Comparison of ENCODE assay signal across 10 cellular contexts in genomic region chr2:20666114-20666363, GRCh38. TPM values are rescaled to one million over a fixed set of nuclear protein-coding genes. Genes with fewer than 3 reads are reported as not detected.
DNase-seq lines count a peak whose midpoint lies in the region; ATAC-seq and TF ChIP-seq lines count a peak whose summit lies in the region.
"Had no signal": no experiment of that assay in that cellular context is flagged by ENCODE, and none has a peak within 500 bp of the region (broad histone marks: within the 10 kb centered on the region; RNA-seq: fewer than 3 reads in every experiment).

No MANE protein-coding gene starts in this region.

- peak overlapping the region; percentile 50 for H3K4me3 Mint-ChIP-seq in activated naive CD8-positive, alpha-beta T cell treated with anti-CD3 and anti-CD28 coated beads, Interleukin-2, amount 10 ng/mL, durations not matched to agents 7 days and 5 days

- TF ChIP-seq CTCF in cardiac muscle cell (IDR thresholded peaks at IDR 0.05; ENCODE audit: low read depth, low read length) = no peak
- TF ChIP-seq CTCF in right lobe of liver (IDR thresholded peaks at IDR 0.05) = no peak
- TF ChIP-seq CTCF in upper lobe of right lung (IDR thresholded peaks at IDR 0.05) = no peak

- H3K9me3 Mint-ChIP-seq in activated naive CD8-positive, alpha-beta T cell treated with anti-CD3 and anti-CD28 coated beads, Interleukin-2, amount 10 ng/mL, durations not matched to agents 7 days and 5 days = no peaks in the 10 kb centered on the region
- H3K9me3 Mint-ChIP-seq: activated naive CD4-positive, alpha-beta T cell treated with anti-CD3 and anti-CD28 coated beads, Interleukin-2, amount 50 U/mL, for 72 hours had no signal

- no peak for TF ChIP-seq POLR2A in right lobe of liver (IDR thresholded peaks at IDR 0.05)

- no peak overlapping the region for H3K27ac Mint-ChIP-seq in activated naive CD8-positive, alpha-beta T cell treated with anti-CD3 and anti-CD28 coated beads, Interleukin-2, amount 10 ng/mL, durations not matched to agents 7 days and 5 days
- H3K27ac Mint-ChIP-seq: activated naive CD4-positive, alpha-beta T cell treated with anti-CD3 and anti-CD28 coated beads, Interleukin-2, amount 50 U/mL, for 72 hours had no signal

- H3K36me3 Mint-ChIP-seq in activated naive CD8-positive, alpha-beta T cell treated with anti-CD3 and anti-CD28 coated beads, Interleukin-2, amount 10 ng/mL, durations not matched to agents 7 days and 5 days = no peaks in the 10 kb centered on the region

- H3K36me3 ChIP-seq in cardiac muscle cell (no peaks in the 10 kb centered on the region), right lobe of liver (peaks cover 0 to 1% (median 0%) of the 10 kb centered on the region in 4 donors), upper lobe of right lung (no peaks in the 10 kb centered on the region)

- intact Hi-C loops in left ventricle myocardium superior (cut with micrococcal nuclease) (loop anchor here (10.0 kb wide), 1 partner anchor 459 kb away; the partner anchor contains the start of gene TDRD15), right lobe of liver (cut with DNase I) (loop anchor here (10.0 kb wide), 2 partner anchors 89 to 299 kb away; no protein-coding TSS in a partner anchor), upper lobe of right lung (cut with DNase I) (no loop called here)

- H3K27me3 Mint-ChIP-seq in activated naive CD8-positive, alpha-beta T cell treated with anti-CD3 and anti-CD28 coated beads, Interleukin-2, amount 10 ng/mL, durations not matched to agents 7 days and 5 days = peaks cover 82% of the 10 kb centered on the region

- POLR2A ChIA-PET in activated naive CD8-positive, alpha-beta T cell treated with anti-CD3 and anti-CD28 coated beads, Interleukin-2, amount 10 ng/mL, durations not matched to agents 7 days and 5 days (lab: Charles Lee) = interaction anchor here (1.1 kb wide), 1 partner anchor 15 kb away, joined by 6 read pairs; the partner anchor contains the start of gene HS1BP3

- H3K4me1 Mint-ChIP-seq in activated naive CD8-positive, alpha-beta T cell treated with anti-CD3 and anti-CD28 coated beads, Interleukin-2, amount 10 ng/mL, durations not matched to agents 7 days and 5 days = peaks cover 6% of the 10 kb centered on the region

- DNase-seq in cardiac muscle cell (ENCODE audit: low read depth in 1 of 2, low spot score in 1 of 2) (no peak), left ventricle myocardium superior (no peak), right lobe of liver (no peak), upper lobe of right lung (peak; percentile 63), DMS114 treated with DMSO at 0.1 percent for 48 hours (lab: John Stamatoyannopoulos, UW; ENCODE audit: unreplicated experiment) (no peak)
- no peak for DNase-seq in activated naive CD8-positive, alpha-beta T cell treated with anti-CD3 and anti-CD28 coated beads, Interleukin-2, amount 10 ng/mL, durations not matched to agents 7 days and 5 days

- H3K9me3 ChIP-seq in cardiac muscle cell (ENCODE audit: low read depth) = no peaks in the 10 kb centered on the region
- H3K9me3 ChIP-seq in right lobe of liver = no peaks in the 10 kb centered on the region
- no peaks in the 10 kb centered on the region for H3K9me3 ChIP-seq in upper lobe of right lung

- H3K4me3 ChIP-seq in cardiac muscle cell = peak overlapping the region; percentile 55
- peak overlapping the region; percentile 53 to 61 (median 54) for H3K4me3 ChIP-seq in right lobe of liver
- H3K4me3 ChIP-seq in upper lobe of right lung = peak overlapping the region; percentile 42
- H3K4me3 ChIP-seq: K562 had no signal

- no peak for ATAC-seq in left ventricle myocardium superior
- ATAC-seq in activated naive CD8-positive, alpha-beta T cell treated with anti-CD3 and anti-CD28 coated beads, Interleukin-2, amount 10 ng/mL, durations not matched to agents 7 days and 5 days (ENCODE audit: low read depth) = no peak
- ATAC-seq in right lobe of liver = peak; percentile 19 to 44 (median 32)
- no peak for ATAC-seq in upper lobe of right lung
- no peak for ATAC-seq in GM21825 (IDR thresholded peaks at IDR 0.05; ENCODE audit: unreplicated experiment)
- no peak for ATAC-seq in HG02678 (IDR thresholded peaks at IDR 0.05; ENCODE audit: unreplicated experiment)

- H3K4me1 ChIP-seq in cardiac muscle cell (ENCODE audit: low read depth) (peaks cover 8% of the 10 kb centered on the region), right lobe of liver (peaks cover 0 to 11% (median 3%) of the 10 kb centered on the region in 4 donors), upper lobe of right lung (peaks cover 18% of the 10 kb centered on the region)

- peaks cover 97% of the 10 kb centered on the region for H3K27me3 ChIP-seq in cardiac muscle cell
- H3K27me3 ChIP-seq in right lobe of liver = no peaks in the 10 kb centered on the region
- H3K27me3 ChIP-seq in upper lobe of right lung = peaks cover 86% of the 10 kb centered on the region

- no CpG with 5 or more reads among the region's 32 CpGs for WGBS in right lobe of liver (ENCODE audit: insufficient coverage, low coverage, low lambda C conversion rate, missing lambda C conversion rate)

- H3K27ac ChIP-seq in cardiac muscle cell (no peak overlapping the region), right lobe of liver (peak overlapping the region; percentile 62 to 70 (median 67)), upper lobe of right lung (no peak overlapping the region)

RNA-seq across cellular contexts. Expression of gene GDF7, which starts 0.9 kb away (rescaled TPM):
- total RNA-seq in cardiac muscle cell (0.14 and 0.15 TPM in 2 replicates), left ventricle myocardium superior (0.32 TPM), right lobe of liver (1 to 10 TPM in 5 of 6 experiments, under 1 TPM in 1; 0.95 to 5.0 (median 2.9) TPM), upper lobe of right lung (0.72 TPM)
- polyA plus RNA-seq in cardiac muscle cell = 0.05 and 0.09 TPM in 2 replicates
- total RNA-seq in activated naive CD8-positive, alpha-beta T cell treated with anti-CD3 and anti-CD28 coated beads, Interleukin-2, amount 10 ng/mL, durations not matched to agents 7 days and 5 days = not detected
- total RNA-seq: K562 had no signal

RNA-seq across cellular contexts. Expression of gene HS1BP3, which starts 15.1 kb away (rescaled TPM):
- total RNA-seq in cardiac muscle cell (18.3 and 20.3 TPM in 2 replicates), left ventricle myocardium superior (20.2 TPM), right lobe of liver (10 to 100 TPM; 17.5 to 34.7 (median 20.2) TPM), upper lobe of right lung (35.8 TPM)
- 12.0 and 13.5 TPM in 2 replicates for polyA plus RNA-seq in cardiac muscle cell
- total RNA-seq in activated naive CD8-positive, alpha-beta T cell treated with anti-CD3 and anti-CD28 coated beads, Interleukin-2, amount 10 ng/mL, durations not matched to agents 7 days and 5 days = 10 to 100 TPM; 13.8 to 14.8 TPM

Comparison
In these comparisons a context has a peak if more than half of its experiments do, and no peak if none do; other contexts are left out.
1. H3K27ac ChIP-seq: peak in right lobe of liver (3 of 3); none in cardiac muscle cell (single experiment) and upper lobe of right lung (single experiment).
2. ATAC-seq: peak in right lobe of liver (4 of 4); none in left ventricle myocardium superior (single experiment), activated naive CD8-positive, alpha-beta T cell treated with anti-CD3 and anti-CD28 coated beads, Interleukin-2, amount 10 ng/mL, durations not matched to agents 7 days and 5 days (single experiment), upper lobe of right lung (single experiment), GM21825 (single experiment) and HG02678 (single experiment).
3. Peak in every context shown above with its lines, with median percentiles within 50 percentile points of each other: H3K4me3 ChIP-seq.